Comparison of ENCODE assay signal across 18 cellular contexts in the genomic region with DNA sequence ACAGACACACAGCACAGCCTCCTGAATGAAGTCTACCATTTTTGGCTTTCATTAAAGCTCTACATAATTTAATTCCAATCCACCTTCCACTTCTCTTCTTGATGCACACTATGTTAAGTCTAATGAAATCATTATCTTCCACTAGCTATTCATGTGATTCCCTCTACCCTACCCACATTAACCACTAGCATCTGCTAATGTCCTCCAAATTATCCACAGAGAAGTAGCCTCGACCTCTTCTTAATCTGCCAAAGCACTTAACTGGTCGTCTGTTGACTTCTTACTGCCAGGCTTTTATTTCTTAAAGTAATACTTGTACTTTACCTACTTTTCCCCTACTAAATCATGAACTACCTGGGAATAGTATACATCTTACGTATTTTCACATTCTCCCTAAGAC.
DNase-seq lines count a peak whose midpoint lies in the region; ATAC-seq and TF ChIP-seq lines count a peak whose summit lies in the region.
"Had no signal": no experiment of that assay in that cellular context is flagged by ENCODE, and none has a peak within 500 bp of the region (broad histone marks: within the 10 kb centered on the region; RNA-seq: fewer than 3 reads in every experiment).

No MANE protein-coding gene starts in this region.

- peaks cover 6% of the 10 kb centered on the region for H3K4me1 ChIP-seq in psoas muscle
- H3K4me1 ChIP-seq: BE2C had no signal

- WGBS in psoas muscle, 3 donors: 72 to 77% (median 74%) methylated on average over 3 of the region's 3 CpGs

- H3K27me3 ChIP-seq in psoas muscle (ENCODE audit: insufficient read depth in 3 of 3, low read length in 2 of 3): no peaks in the 10 kb centered on the region
- H3K27me3 ChIP-seq: BE2C had no signal

- H3K9me3 Mint-ChIP-seq in activated CD4-positive, alpha-beta T cell treated with anti-CD3 and anti-CD28 coated beads for 36 hours (ENCODE audit: low read depth): no peaks in the 10 kb centered on the region
- H3K9me3 Mint-ChIP-seq in activated CD4-positive, alpha-beta T cell treated with anti-CD3 and anti-CD28 coated beads, Interleukin-2, amount 10 ng/mL, durations not matched to agents 24 days and 14 days: no peaks in the 10 kb centered on the region
- H3K9me3 Mint-ChIP-seq in central memory CD8-positive, alpha-beta T cell: no peaks in the 10 kb centered on the region
- H3K9me3 Mint-ChIP-seq in nephron progenitor cell: no peaks in the 10 kb centered on the region
- H3K9me3 Mint-ChIP-seq: CD4-positive, alpha-beta memory T cell; IgD-negative memory B cell had no signal

- no peak for ATAC-seq in activated CD4-positive, alpha-beta T cell treated with anti-CD3 and anti-CD28 coated beads for 36 hours
- no peak for ATAC-seq in central memory CD8-positive, alpha-beta T cell (replicated peaks; ENCODE audit: extremely low read depth, poor library complexity, severe bottlenecking)
- no peak for ATAC-seq in psoas muscle

- peaks cover 3 to 69% of the 10 kb centered on the region in 2 donors for H3K36me3 ChIP-seq in psoas muscle (ENCODE audit: insufficient read depth in 1 of 2, low read depth in 1 of 2)
- H3K36me3 ChIP-seq: BE2C had no signal

- POLR2A ChIA-PET in activated CD4-positive, alpha-beta T cell treated with anti-CD3 and anti-CD28 coated beads for 36 hours (lab: Charles Lee): no interaction called here

- H3K9me3 ChIP-seq in psoas muscle: no peaks in the 10 kb centered on the region
- H3K9me3 ChIP-seq: BE2C, HAP-1 had no signal

- DNase-seq in activated CD4-positive, alpha-beta T cell treated with anti-CD3 and anti-CD28 coated beads for 36 hours: no peak
- no peak for DNase-seq in activated CD4-positive, alpha-beta T cell treated with anti-CD3 and anti-CD28 coated beads, Interleukin-2, amount 10 ng/mL, durations not matched to agents 24 days and 14 days
- DNase-seq in NCI-H82 (lab: John Stamatoyannopoulos, UW): peak; percentile 26
- DNase-seq in central memory CD8-positive, alpha-beta T cell (ENCODE audit: low spot score in 2 of 2): no peak
- DNase-seq in nephron progenitor cell: no peak
- DNase-seq in GM19240 (ENCODE audit: insufficient read length, low spot score): no peak
- no peak for DNase-seq in NCI-H2171 treated with DMSO at 0.1 percent for 48 hours (lab: John Stamatoyannopoulos, UW)
- DNase-seq in psoas muscle: no peak
- DNase-seq: 8988T; BE2C; CD4-positive, alpha-beta memory T cell; DMS79 treated with DMSO at 0.1 percent for 48 hours; Kasumi-1; NCI-H1105 treated with DMSO at 0.1 percent for 48 hours; NCI-H187; NCI-H446 treated with DMSO at 0.1 percent for 48 hours had no signal

- H3K4me3 ChIP-seq in psoas muscle: no peak overlapping the region
- H3K4me3 ChIP-seq: HAP-1 had no signal

- no peaks in the 10 kb centered on the region for H3K27me3 Mint-ChIP-seq in activated CD4-positive, alpha-beta T cell treated with anti-CD3 and anti-CD28 coated beads for 36 hours
- H3K27me3 Mint-ChIP-seq in activated CD4-positive, alpha-beta T cell treated with anti-CD3 and anti-CD28 coated beads, Interleukin-2, amount 10 ng/mL, durations not matched to agents 24 days and 14 days: no peaks in the 10 kb centered on the region
- H3K27me3 Mint-ChIP-seq in central memory CD8-positive, alpha-beta T cell: no peaks in the 10 kb centered on the region
- no peaks in the 10 kb centered on the region for H3K27me3 Mint-ChIP-seq in nephron progenitor cell (ENCODE audit: low read depth, poor library complexity)
- H3K27me3 Mint-ChIP-seq: CD4-positive, alpha-beta memory T cell; IgD-negative memory B cell had no signal

- intact Hi-C loops in activated CD4-positive, alpha-beta T cell treated with anti-CD3 and anti-CD28 coated beads for 36 hours (cut with DNase I, micrococcal nuclease): no loop called here
- intact Hi-C loops in activated CD4-positive, alpha-beta T cell treated with anti-CD3 and anti-CD28 coated beads, Interleukin-2, amount 10 ng/mL, durations not matched to agents 24 days and 14 days (cut with micrococcal nuclease): no loop called here
- intact Hi-C loops in psoas muscle (cut with DNase I): no loop called here

- TF ChIP-seq CTCF in nephron progenitor cell (IDR thresholded peaks at IDR 0.05): no peak
- no peak for TF ChIP-seq CTCF in psoas muscle (IDR thresholded peaks at IDR 0.05)

- peaks cover 42% of the 10 kb centered on the region for H3K36me3 Mint-ChIP-seq in activated CD4-positive, alpha-beta T cell treated with anti-CD3 and anti-CD28 coated beads for 36 hours (ENCODE audit: low read depth)
- H3K36me3 Mint-ChIP-seq in activated CD4-positive, alpha-beta T cell treated with anti-CD3 and anti-CD28 coated beads, Interleukin-2, amount 10 ng/mL, durations not matched to agents 24 days and 14 days (ENCODE audit: low read depth): peaks cover 55% of the 10 kb centered on the region
- H3K36me3 Mint-ChIP-seq in central memory CD8-positive, alpha-beta T cell (ENCODE audit: insufficient read depth): peaks cover 41% of the 10 kb centered on the region
- peaks cover 70% of the 10 kb centered on the region for H3K36me3 Mint-ChIP-seq in nephron progenitor cell (ENCODE audit: low read depth)

- no peak overlapping the region for H3K4me3 Mint-ChIP-seq in activated CD4-positive, alpha-beta T cell treated with anti-CD3 and anti-CD28 coated beads for 36 hours
- no peak overlapping the region for H3K4me3 Mint-ChIP-seq in activated CD4-positive, alpha-beta T cell treated with anti-CD3 and anti-CD28 coated beads, Interleukin-2, amount 10 ng/mL, durations not matched to agents 24 days and 14 days
- H3K4me3 Mint-ChIP-seq in central memory CD8-positive, alpha-beta T cell: no peak overlapping the region
- H3K4me3 Mint-ChIP-seq in nephron progenitor cell: no peak overlapping the region
- H3K4me3 Mint-ChIP-seq: CD4-positive, alpha-beta memory T cell; IgD-negative memory B cell had no signal

- CTCF ChIA-PET in activated CD4-positive, alpha-beta T cell treated with anti-CD3 and anti-CD28 coated beads for 36 hours (lab: Charles Lee): interaction anchor here (0.7 to 1.1 kb wide), 2 partner anchors 17 to 173 kb away, joined by 3 read pairs; no protein-coding TSS in a partner anchor

- H3K27ac Mint-ChIP-seq in activated CD4-positive, alpha-beta T cell treated with anti-CD3 and anti-CD28 coated beads for 36 hours: peak overlapping the region; percentile 12
- no peak overlapping the region for H3K27ac Mint-ChIP-seq in activated CD4-positive, alpha-beta T cell treated with anti-CD3 and anti-CD28 coated beads, Interleukin-2, amount 10 ng/mL, durations not matched to agents 24 days and 14 days
- H3K27ac Mint-ChIP-seq in central memory CD8-positive, alpha-beta T cell (ENCODE audit: low read depth): peak overlapping the region; percentile 3
- H3K27ac Mint-ChIP-seq in nephron progenitor cell: peak overlapping the region; percentile 3

- H3K27ac ChIP-seq in psoas muscle: no peak overlapping the region

- H3K4me1 Mint-ChIP-seq in activated CD4-positive, alpha-beta T cell treated with anti-CD3 and anti-CD28 coated beads for 36 hours: no peaks in the 10 kb centered on the region
- H3K4me1 Mint-ChIP-seq in activated CD4-positive, alpha-beta T cell treated with anti-CD3 and anti-CD28 coated beads, Interleukin-2, amount 10 ng/mL, durations not matched to agents 24 days and 14 days: peaks cover 4% of the 10 kb centered on the region
- peaks cover 25% of the 10 kb centered on the region for H3K4me1 Mint-ChIP-seq in central memory CD8-positive, alpha-beta T cell
- no peaks in the 10 kb centered on the region for H3K4me1 Mint-ChIP-seq in nephron progenitor cell
